10 cellular contexts compared by ENCODE assay signal in genomic region chr7:116801092-116801710, GRCh38.
DNase-seq lines count a peak whose midpoint lies in the region; ATAC-seq and TF ChIP-seq lines count a peak whose summit lies in the region.
"Had no signal": no experiment of that assay in that cellular context is flagged by ENCODE, and none has a peak within 500 bp of the region (broad histone marks: within the 10 kb centered on the region; RNA-seq: fewer than 3 reads in every experiment).

No MANE protein-coding gene starts in this region.

- H3K36me3 Mint-ChIP-seq in activated T-cell treated with anti-CD3 and anti-CD28 coated beads, Interleukin-2, amount 50 U/mL, for 72 hours (ENCODE audit: insufficient read depth in 2 of 2): peaks cover 0 to 2% of the 10 kb centered on the region in 2 donors
- peaks cover 7% of the 10 kb centered on the region for H3K36me3 Mint-ChIP-seq in type B pancreatic cell
- H3K36me3 Mint-ChIP-seq: neural progenitor cell had no signal

- TF ChIP-seq CTCF in fibroblast of villous mesenchyme (IDR thresholded peaks at IDR 0.05; ENCODE audit: insufficient read depth, low read depth, low read length): no peak
- no peak for TF ChIP-seq CTCF in type B pancreatic cell (conservative IDR thresholded peaks at IDR 0.05)

- DNase-seq in activated T-cell treated with anti-CD3 and anti-CD28 coated beads, Interleukin-2, amount 50 U/mL, for 72 hours: no peak
- no peak for DNase-seq in activated T-cell treated with anti-CD3 and anti-CD28 coated beads, Interleukin-2, amount 50 U/mL, for 1 hour
- DNase-seq in SK-MEL-5 (ENCODE audit: low read depth, low spot score) (peak; percentile 34), fibroblast of villous mesenchyme (ENCODE audit: low read depth) (peak; percentile 66), type B pancreatic cell (ENCODE audit: extremely low spot score, unreplicated experiment) (no peak), NCI-H1417 treated with DMSO at 0.1 percent for 48 hours (lab: John Stamatoyannopoulos, UW) (no peak), NCI-H2171 (lab: John Stamatoyannopoulos, UW) (no peak)
- no peak for DNase-seq in stimulated activated CD4-positive, alpha-beta T cell treated with anti-CD3 and anti-CD28 coated beads, Interleukin-4, amount 100 ng/mL, for 4 hours
- DNase-seq: NCI-H446 treated with DMSO at 0.1 percent for 48 hours had no signal

- peaks cover 35% of the 10 kb centered on the region for H3K27me3 Mint-ChIP-seq in activated T-cell treated with anti-CD3 and anti-CD28 coated beads, Interleukin-2, amount 50 U/mL, for 72 hours (ENCODE audit: low read depth)
- H3K27me3 Mint-ChIP-seq in type B pancreatic cell: no peaks in the 10 kb centered on the region

- H3K27ac Mint-ChIP-seq in activated T-cell treated with anti-CD3 and anti-CD28 coated beads, Interleukin-2, amount 50 U/mL, for 72 hours: peak overlapping the region; percentile 35
- H3K27ac Mint-ChIP-seq in type B pancreatic cell: peak overlapping the region; percentile 84
- H3K27ac Mint-ChIP-seq: neural progenitor cell had no signal

- H3K9me3 Mint-ChIP-seq in activated T-cell treated with anti-CD3 and anti-CD28 coated beads, Interleukin-2, amount 50 U/mL, for 72 hours: no peaks in the 10 kb centered on the region
- H3K9me3 Mint-ChIP-seq in type B pancreatic cell: no peaks in the 10 kb centered on the region
- H3K9me3 Mint-ChIP-seq: neural progenitor cell had no signal

- H3K4me1 Mint-ChIP-seq in activated T-cell treated with anti-CD3 and anti-CD28 coated beads, Interleukin-2, amount 50 U/mL, for 72 hours (ENCODE audit: low read depth): peaks cover 25% of the 10 kb centered on the region
- H3K4me1 Mint-ChIP-seq in type B pancreatic cell (ENCODE audit: unreplicated experiment): peaks cover 39% of the 10 kb centered on the region

- in situ Hi-C loops in SK-MEL-5 (cut with HindIII; ENCODE audit: low pct_unique_long_range_greater_than_20kb, low sequenced_read_pairs): no loop called here

- H3K4me3 Mint-ChIP-seq in activated T-cell treated with anti-CD3 and anti-CD28 coated beads, Interleukin-2, amount 50 U/mL, for 72 hours: peak overlapping the region; percentile 29 to 51
- H3K4me3 Mint-ChIP-seq in type B pancreatic cell: peak overlapping the region; percentile 24
- H3K4me3 Mint-ChIP-seq: neural progenitor cell had no signal

- peak; percentile 69 to 78 for ATAC-seq in activated T-cell treated with anti-CD3 and anti-CD28 coated beads, Interleukin-2, amount 50 U/mL, for 72 hours (replicated peaks in 1 of 2)

- no peak overlapping the region for H3K4me3 ChIP-seq in fibroblast of villous mesenchyme (ENCODE audit: low read depth, low read length)
- H3K4me3 ChIP-seq: neural progenitor cell had no signal

Comparison
In these comparisons a context has a peak if more than half of its experiments do, and no peak if none do; other contexts are left out.
1. DNase-seq: peak in SK-MEL-5 (single experiment) and fibroblast of villous mesenchyme (single experiment); none in activated T-cell treated with anti-CD3 and anti-CD28 coated beads, Interleukin-2, amount 50 U/mL, for 72 hours (0 of 2), activated T-cell treated with anti-CD3 and anti-CD28 coated beads, Interleukin-2, amount 50 U/mL, for 1 hour (single experiment), type B pancreatic cell (single experiment), NCI-H1417 treated with DMSO at 0.1 percent for 48 hours (single experiment), stimulated activated CD4-positive, alpha-beta T cell treated with anti-CD3 and anti-CD28 coated beads, Interleukin-4, amount 100 ng/mL, for 4 hours (0 of 2) and NCI-H2171 (single experiment).